Comparison of ENCODE assay signal across 2 cellular contexts in genomic region chr16:67392301-67393059, GRCh38.
TF ChIP-seq lines count a peak whose summit lies in the region.

No MANE protein-coding gene starts in this region.

TF ChIP-seq in K562, 482 proteins besides CTCF, POLR2A, EP300 and RAD21:
- TF ChIP-seq BRF2 (IDR thresholded peaks at IDR 0.05; ENCODE audit: borderline replicate concordance, insufficient read depth, insufficient read length) (no peak), ZBTB49 (CRISPR knock-in tag; IDR thresholded peaks at IDR 0.05; ENCODE audit: borderline replicate concordance) (no peak), ZNF133 (CRISPR knock-in tag; IDR thresholded peaks at IDR 0.05) (no peak), E4F1 (CRISPR knock-in tag; IDR thresholded peaks at IDR 0.05; ENCODE audit: borderline replicate concordance) (no peak), PRPF4 (IDR thresholded peaks at IDR 0.05; ENCODE audit: insufficient read depth, low read depth, low read length, poor library complexity, severe bottlenecking) (no peak)
TF ChIP-seq in K562: peak in this region for 0.

TF ChIP-seq in GM12891, 5 proteins besides CTCF, POLR2A, EP300 and RAD21:
- no peak for TF ChIP-seq TAF1 (IDR thresholded peaks at IDR 0.05; ENCODE audit: low read depth, low read length)
- TF ChIP-seq POLR2AphosphoS5 (IDR thresholded peaks at IDR 0.05; ENCODE audit: low read depth, low read length), result no peak
- no peak for TF ChIP-seq SPI1 (IDR thresholded peaks at IDR 0.05; ENCODE audit: low read depth, low read length)
- TF ChIP-seq PAX5 (IDR thresholded peaks at IDR 0.05; ENCODE audit: insufficient read depth, low read length, severe bottlenecking), result no peak
- TF ChIP-seq POU2F2 (IDR thresholded peaks at IDR 0.05; ENCODE audit: low read depth, low read length), result no peak
TF ChIP-seq in GM12891: peak in this region for 0.
